9 cellular contexts compared by ENCODE assay signal in genomic region chr3:149299938-149300791, GRCh38. TPM values are rescaled to one million over a fixed set of nuclear protein-coding genes. Genes with fewer than 3 reads are reported as not detected.
DNase-seq lines count a peak whose midpoint lies in the region; TF ChIP-seq lines count a peak whose summit lies in the region.
"Had no signal": no experiment of that assay in that cellular context is flagged by ENCODE, and none has a peak within 500 bp of the region (broad histone marks: within the 10 kb centered on the region; RNA-seq: fewer than 3 reads in every experiment).

No MANE protein-coding gene starts in this region.

- H3K27ac ChIP-seq in SK-N-MC (peak overlapping the region; percentile 59), spleen (no peak overlapping the region)

- H3K9ac ChIP-seq in SK-N-MC (ENCODE audit: insufficient read length), result no peak overlapping the region
- H3K9ac ChIP-seq in skeletal muscle satellite cell (ENCODE audit: low read depth, low read length), result peak overlapping the region; percentile 7

- H3K36me3 ChIP-seq in SK-N-MC (ENCODE audit: insufficient read depth, low read length) (no peaks in the 10 kb centered on the region), skeletal muscle satellite cell (ENCODE audit: insufficient read depth, low read length) (no peaks in the 10 kb centered on the region), spleen (no peaks in the 10 kb centered on the region)

- peaks cover 36% of the 10 kb centered on the region for H3K4me1 ChIP-seq in skeletal muscle satellite cell (ENCODE audit: control insufficient read depth, insufficient read depth, low read length)
- H3K4me1 ChIP-seq in spleen, result peaks cover 0 to 8% (median 0%) of the 10 kb centered on the region in 6 donors

- peak overlapping the region; percentile 57 for H3K4me2 ChIP-seq in skeletal muscle satellite cell (ENCODE audit: low read length)

- no peak for TF ChIP-seq POLR2A in spleen (IDR thresholded peaks at IDR 0.05)

- H3K4me3 ChIP-seq in SK-N-MC (peak overlapping the region; percentile 50), skeletal muscle satellite cell (ENCODE audit: low read length) (no peak overlapping the region), spleen (no peak overlapping the region)

- intact Hi-C loops in spleen (cut with DNase I; ENCODE audit: low total_unique reads), result no loop called here

- H3K9me3 ChIP-seq in SK-N-MC (ENCODE audit: low read depth, low read length), result no peaks in the 10 kb centered on the region
- no peaks in the 10 kb centered on the region for H3K9me3 ChIP-seq in skeletal muscle satellite cell (replicated peaks; ENCODE audit: low read length)
- H3K9me3 ChIP-seq in spleen, result peaks cover 0 to 5% (median under 1%) of the 10 kb centered on the region in 8 donors

- 47 to 65% (median 49%) methylated on average over 5 of the region's 5 CpGs for WGBS in spleen, 5 donors

- no peak for TF ChIP-seq CTCF in spleen (IDR thresholded peaks at IDR 0.05 in 8 of 11, conservative IDR thresholded peaks at IDR 0.05 in 3 of 11)

- DNase-seq in NCI-H1092 treated with DMSO at 0.1 percent for 48 hours (lab: John Stamatoyannopoulos, UW) (peak; percentile 41), NCI-H1092 (lab: John Stamatoyannopoulos, UW) (no peak), HT-29 (ENCODE audit: low spot score) (peak; percentile 97), SK-N-MC (ENCODE audit: low read depth, low spot score) (peak; percentile 51), foreskin melanocyte (peak; percentile 94), spleen (no peak)
- DNase-seq in activated CD4-positive, CD25-positive, alpha-beta regulatory T cell (lab: John Stamatoyannopoulos, UW), result no peak
- DNase-seq: CD4-positive, CD25-positive, alpha-beta regulatory T cell had no signal

- no peaks in the 10 kb centered on the region for H3K27me3 ChIP-seq in skeletal muscle satellite cell (ENCODE audit: control insufficient read depth, insufficient read depth, low read length)
- no peaks in the 10 kb centered on the region for H3K27me3 ChIP-seq in spleen (replicated peaks in 1 of 7)

RNA-seq across cellular contexts. Expression of gene TM4SF18, which starts 33.3 kb away (rescaled TPM):
- total RNA-seq in HT-29 (2014; rRNA removed; shearing (Covaris generic)), result 0.29 TPM in 1 of 2 replicates, not detected in the other
- 0.51 TPM in 1 of 2 replicates, not detected in the other for total RNA-seq in skeletal muscle satellite cell (2012; rRNA removed)
- 10 to 100 TPM; 14.9 to 97.4 (median 59.7) TPM for total RNA-seq in spleen
- 10 to 100 TPM in 1 of 3 donors, 1 to 10 TPM in 2; 6.6 to 23.1 (median 6.9) TPM for polyA plus RNA-seq in spleen
- total RNA-seq: CD4-positive, CD25-positive, alpha-beta regulatory T cell had no signal
- polyA plus RNA-seq: CD4-positive, CD25-positive, alpha-beta regulatory T cell had no signal

Comparison
In these comparisons a context has a peak if more than half of its experiments do, and no peak if none do; other contexts are left out.
1. DNase-seq: peak in NCI-H1092 treated with DMSO at 0.1 percent for 48 hours (single experiment), HT-29 (single experiment), SK-N-MC (single experiment) and foreskin melanocyte (single experiment); none in NCI-H1092 (single experiment), spleen (single experiment) and activated CD4-positive, CD25-positive, alpha-beta regulatory T cell (0 of 4).
2. RNA of gene TM4SF18, which starts 33.3 kb away (total RNA-seq): 14.9 to 97.4 TPM in spleen; 0.29 TPM in HT-29; every median in the first group is over 10 times any median in the second.